8 cellular contexts compared by ENCODE assay signal in the genomic region with DNA sequence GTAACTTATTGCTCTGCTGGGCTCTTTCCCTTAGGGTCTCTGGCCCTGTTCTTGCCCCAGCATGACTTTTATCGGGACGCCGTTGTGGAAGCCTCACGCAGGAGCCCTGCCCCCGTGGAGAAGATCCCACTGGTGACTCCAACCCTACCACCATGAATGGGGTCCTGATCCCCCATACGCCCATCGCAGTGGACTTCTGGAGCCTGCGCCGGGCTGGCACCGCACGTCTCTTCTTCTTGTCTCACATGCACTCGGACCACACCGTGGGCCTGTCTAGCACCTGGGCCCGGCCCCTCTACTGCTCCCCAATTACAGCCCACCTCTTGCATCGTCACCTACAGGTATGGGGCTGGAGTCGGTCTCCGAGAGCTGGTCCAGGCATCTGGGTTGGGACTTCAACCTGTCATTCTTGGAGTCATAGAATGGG. TPM values are rescaled to one million over a fixed set of nuclear protein-coding genes. Genes with fewer than 3 reads are reported as not detected.
A peak's percentile ranks its signal among the peaks of the same experiment; 100 is the strongest.
DNase-seq lines count a peak whose midpoint lies in the region; ATAC-seq, FAIRE-seq and TF ChIP-seq lines count a peak whose summit lies in the region.

No MANE protein-coding gene starts in this region.

- peak overlapping the region; percentile 94 for H3K27ac Mint-ChIP-seq in astrocyte (ENCODE audit: unreplicated experiment)
- peak overlapping the region; percentile 98 to 99 for H3K27ac Mint-ChIP-seq in stimulated activated naive CD8-positive, alpha-beta T cell treated with anti-CD3 and anti-CD28 coated beads, Interleukin-15, amount 100 ng/mL, for 72 hours

- peak overlapping the region; percentile 92 for H3K4me3 Mint-ChIP-seq in astrocyte (ENCODE audit: unreplicated experiment)
- peak overlapping the region; percentile 92 to 99 for H3K4me3 Mint-ChIP-seq in stimulated activated naive CD8-positive, alpha-beta T cell treated with anti-CD3 and anti-CD28 coated beads, Interleukin-15, amount 100 ng/mL, for 72 hours

- peaks cover 5% of the 10 kb centered on the region for H3K36me3 Mint-ChIP-seq in astrocyte (ENCODE audit: low read depth, unreplicated experiment)

- H3K4me3 ChIP-seq in DOHH2 (ENCODE audit: low read length) (peak overlapping the region; percentile 98), astrocyte (ENCODE audit: insufficient read depth, low read depth, low read length) (peak overlapping the region; percentile 86), kidney epithelial cell (ENCODE audit: low read depth, low read length) (peak overlapping the region; percentile 97)

- no peaks in the 10 kb centered on the region for H3F3A ChIP-seq in DOHH2 (ENCODE audit: control insufficient read depth, insufficient read depth)

- no peaks in the 10 kb centered on the region for H3K9me3 ChIP-seq in DOHH2 (ENCODE audit: control insufficient read depth, insufficient read depth, low read length)
- H3K9me3 ChIP-seq in astrocyte (ENCODE audit: insufficient read depth, low read depth, low read length), result no peaks in the 10 kb centered on the region

- H3K9me3 Mint-ChIP-seq in astrocyte (ENCODE audit: unreplicated experiment), result no peaks in the 10 kb centered on the region
- no peaks in the 10 kb centered on the region for H3K9me3 Mint-ChIP-seq in stimulated activated naive CD8-positive, alpha-beta T cell treated with anti-CD3 and anti-CD28 coated beads, Interleukin-15, amount 100 ng/mL, for 72 hours

- ATAC-seq in GM21447 (IDR thresholded peaks at IDR 0.05; ENCODE audit: unreplicated experiment) (peak; percentile 7), HG03565 (IDR thresholded peaks at IDR 0.05; ENCODE audit: unreplicated experiment) (no peak)
- ATAC-seq in stimulated activated naive CD8-positive, alpha-beta T cell treated with anti-CD3 and anti-CD28 coated beads, Interleukin-15, amount 100 ng/mL, for 72 hours, result peak; percentile 28

- FAIRE-seq in astrocyte (lab: Jason Lieb, UNC), result no peak

- H3K79me2 ChIP-seq in DOHH2 (ENCODE audit: control insufficient read depth, low read length) (peaks cover 64% of the 10 kb centered on the region), astrocyte (ENCODE audit: insufficient read depth, low read length) (peaks cover 47% of the 10 kb centered on the region)

- DNase-seq in NCI-H1105 (lab: John Stamatoyannopoulos, UW) (peak; percentile 3), astrocyte (ENCODE audit: low read depth) (no peak), kidney epithelial cell (ENCODE audit: low read depth) (no peak), NOMO-1 (lab: John Stamatoyannopoulos, UW; ENCODE audit: unreplicated experiment in 2 of 2) (no peak)
- peak in 1 of 2 donors; percentile 50 for DNase-seq in stimulated activated naive CD8-positive, alpha-beta T cell treated with anti-CD3 and anti-CD28 coated beads, Interleukin-15, amount 100 ng/mL, for 72 hours

- H3K4me2 ChIP-seq in DOHH2 (ENCODE audit: low read length) (peak overlapping the region; percentile 91), astrocyte (ENCODE audit: low read length) (peak overlapping the region; percentile 98)

- TF ChIP-seq CTCF in DOHH2 (IDR thresholded peaks at IDR 0.05; ENCODE audit: low read depth, low read length, poor library complexity, severe bottlenecking), result no peak
- no peak for TF ChIP-seq CTCF in astrocyte (IDR thresholded peaks at IDR 0.05; ENCODE audit: insufficient read depth, low read depth, low read length)
- no peak for TF ChIP-seq CTCF in kidney epithelial cell (IDR thresholded peaks at IDR 0.05; ENCODE audit: insufficient read depth, low read length, poor library complexity, severe bottlenecking)

- H3K4me1 ChIP-seq in DOHH2 (ENCODE audit: control insufficient read depth, low read length) (peaks cover 26% of the 10 kb centered on the region), astrocyte (ENCODE audit: insufficient read depth, low read length) (peaks cover 9% of the 10 kb centered on the region)

- H4K20me1 ChIP-seq in DOHH2 (ENCODE audit: control insufficient read depth, insufficient read depth, low read depth, low read length) (no peaks in the 10 kb centered on the region), astrocyte (ENCODE audit: insufficient read depth, low read length) (no peaks in the 10 kb centered on the region)

- H2AFZ ChIP-seq in astrocyte (ENCODE audit: low read depth, low read length), result peak overlapping the region; percentile 96

- peaks cover 5% of the 10 kb centered on the region for H3K4me1 Mint-ChIP-seq in astrocyte (ENCODE audit: low read depth, unreplicated experiment)
- H3K4me1 Mint-ChIP-seq in stimulated activated naive CD8-positive, alpha-beta T cell treated with anti-CD3 and anti-CD28 coated beads, Interleukin-15, amount 100 ng/mL, for 72 hours, result peaks cover 63% of the 10 kb centered on the region

- peak overlapping the region; percentile 69 for H3K27ac ChIP-seq in DOHH2 (ENCODE audit: low read depth, low read length)
- H3K27ac ChIP-seq in astrocyte (ENCODE audit: low read depth, low read length), result peak overlapping the region; percentile 61

- H3K27me3 Mint-ChIP-seq in astrocyte (ENCODE audit: low read depth, unreplicated experiment), result no peaks in the 10 kb centered on the region
- H3K27me3 Mint-ChIP-seq in stimulated activated naive CD8-positive, alpha-beta T cell treated with anti-CD3 and anti-CD28 coated beads, Interleukin-15, amount 100 ng/mL, for 72 hours, result no peaks in the 10 kb centered on the region

- no peaks in the 10 kb centered on the region for H3K9me2 ChIP-seq in DOHH2 (replicated peaks; ENCODE audit: control insufficient read depth, low read length)

- H3K9ac ChIP-seq in astrocyte (ENCODE audit: low read length), result peak overlapping the region; percentile 89

- H3K36me3 ChIP-seq in DOHH2 (ENCODE audit: control insufficient read depth, low read length), result peaks cover 70% of the 10 kb centered on the region
- peaks cover 17% of the 10 kb centered on the region for H3K36me3 ChIP-seq in astrocyte (ENCODE audit: insufficient read depth, low read length)
- H3K36me3 ChIP-seq in kidney epithelial cell (ENCODE audit: control insufficient read depth, insufficient read depth, low read length), result no peaks in the 10 kb centered on the region

- H3K27me3 ChIP-seq in DOHH2 (ENCODE audit: control insufficient read depth, low read length) (no peaks in the 10 kb centered on the region), astrocyte (ENCODE audit: insufficient read depth, low read length) (no peaks in the 10 kb centered on the region), kidney epithelial cell (ENCODE audit: control insufficient read depth, insufficient read depth, low read length) (no peaks in the 10 kb centered on the region)

RNA-seq across cellular contexts. Expression of a gene that starts 0.3 kb away (rescaled TPM):
- total RNA-seq in astrocyte (7.8 and 8.1 TPM in 2 replicates), kidney epithelial cell (6.7 and 7.5 TPM in 2 replicates)

RNA-seq across cellular contexts. Expression of a gene that starts 0.8 kb away (rescaled TPM):
- total RNA-seq in astrocyte (14.9 and 15.2 TPM in 2 replicates), kidney epithelial cell (9.2 and 9.7 TPM in 2 replicates)

RNA-seq across cellular contexts. Expression of a gene that starts 18.1 kb away (rescaled TPM):
- total RNA-seq in astrocyte (0.14 and 0.38 TPM in 2 replicates), kidney epithelial cell (under 0.01 and 0.04 TPM in 2 replicates)

RNA-seq across cellular contexts. Expression of a gene that starts 23.7 kb away (rescaled TPM):
- total RNA-seq in astrocyte (54.0 and 55.4 TPM in 2 replicates), kidney epithelial cell (25.6 and 26.4 TPM in 2 replicates)

RNA-seq across cellular contexts. Expression of a gene that starts 33.9 kb away (rescaled TPM):
- total RNA-seq in astrocyte, result 1.2 and 1.3 TPM in 2 replicates
- not detected in 2 replicates for total RNA-seq in kidney epithelial cell
